8 cellular contexts compared by ENCODE assay signal in the genomic region with DNA sequence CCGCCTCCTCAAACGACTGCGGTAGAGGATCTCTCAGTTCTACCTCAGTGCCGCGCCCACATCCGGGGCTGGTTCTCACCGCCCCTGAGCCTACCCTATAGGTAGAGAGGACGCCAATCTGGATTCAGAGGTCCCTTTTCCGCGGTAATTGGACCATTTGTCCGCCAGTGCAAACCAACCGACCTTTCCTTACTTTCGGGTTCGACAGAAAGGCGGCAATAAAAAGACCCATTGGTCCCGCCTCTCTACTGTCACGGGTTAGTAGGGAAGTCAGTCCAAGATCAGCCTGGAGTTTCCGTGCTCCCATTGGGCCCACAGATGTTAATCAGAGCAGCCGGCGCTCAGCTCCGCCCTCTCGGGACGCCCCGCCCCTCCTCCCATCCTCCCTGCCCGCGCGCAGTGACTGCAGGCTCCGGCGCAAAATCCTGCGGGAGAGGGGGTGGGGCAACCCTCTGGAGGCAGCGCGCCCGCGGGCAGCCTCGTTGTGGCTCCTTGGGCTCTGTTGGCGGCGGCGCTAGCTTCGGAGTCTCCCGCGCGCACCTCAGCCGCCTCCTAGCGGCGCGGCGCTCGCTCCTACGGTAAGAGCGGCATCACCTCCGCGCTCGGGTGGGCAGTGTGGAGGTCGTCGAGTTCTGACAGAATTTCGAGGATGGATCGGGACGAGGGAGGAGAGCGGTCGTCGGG.
A peak's percentile ranks its signal among the peaks of the same experiment; 100 is the strongest.
DNase-seq lines count a peak whose midpoint lies in the region; ATAC-seq and FAIRE-seq lines count a peak whose summit lies in the region.

Gene PHTF2 (plus strand): TSS at position 380 of the 684 bp plus-strand sequence.
Gene TMEM60 (minus strand): TSS at position 41 of the 684 bp plus-strand sequence. CDS start 4,061 bp downstream, outside the sequence.

- ATAC-seq in HG03460 (IDR thresholded peaks at IDR 0.05; ENCODE audit: unreplicated experiment): peak; percentile 91

- peak; percentile 90 for FAIRE-seq in colon (lab: Jason Lieb, UNC)

- DNase-seq in GM19240 (ENCODE audit: insufficient read length, low spot score) (peak; percentile 62), NCI-H524 treated with DMSO at 0.1 percent for 48 hours (lab: John Stamatoyannopoulos, UW) (peak; percentile 98), kidney glomerular epithelial cell (lab: John Stamatoyannopoulos, UW) (peak; percentile 99)
- DNase-seq in activated CD4-positive, alpha-beta T cell treated with anti-CD3 and anti-CD28 coated beads for 4 hours: peak; percentile 88 to 90
- peak; percentile 77 to 78 for DNase-seq in stimulated activated CD4-positive, alpha-beta T cell treated with anti-CD3 and anti-CD28 coated beads, Interleukin-1b, Interleukin-23, amount 100 ng/mL, for 1 hour (ENCODE audit: low read depth in 2 of 2)

- no peaks in the 10 kb centered on the region for H3K27me3 ChIP-seq in BLaER1 treated with 17β-estradiol and CSF1 and Interleukin-3, amounts not matched to agents 10 nM and 100 nM

- peak within 1 kb of the TSS; percentile 83 to 95 (median 89) for H3K27ac ChIP-seq in BLaER1 treated with 17β-estradiol and CSF1 and Interleukin-3, amounts not matched to agents 10 nM and 100 nM

- peaks cover 35 to 76% (median 44%) of the 10 kb centered on the region in 10 experiments for H3K4me1 ChIP-seq in BLaER1 treated with 17β-estradiol and CSF1 and Interleukin-3, amounts not matched to agents 10 nM and 100 nM

- H3K36me3 ChIP-seq in BLaER1 treated with 17β-estradiol and CSF1 and Interleukin-3, amounts not matched to agents 10 nM and 100 nM: peaks cover 6 to 28% (median 18%) of the 10 kb centered on the region in 11 experiments; a peak in 18 of 22 replicates

- H3K4me2 ChIP-seq in BLaER1 treated with 17β-estradiol and CSF1 and Interleukin-3, amounts not matched to agents 10 nM and 100 nM: peak within 1 kb of the TSS; percentile 85 to 98 (median 93)

- no peaks in the 10 kb centered on the region for H3K9me3 ChIP-seq in BLaER1 treated with 17β-estradiol and CSF1 and Interleukin-3, amounts not matched to agents 10 nM and 100 nM (replicated peaks in 1 of 11)

- H4K20me1 ChIP-seq in BLaER1 treated with 17β-estradiol and CSF1 and Interleukin-3, amounts not matched to agents 10 nM and 100 nM: peaks cover 4 to 40% (median 23%) of the 10 kb centered on the region in 11 experiments; a peak in 18 of 22 replicates

- peak within 1 kb of the TSS; percentile 85 to 96 (median 93) for H3K9ac ChIP-seq in BLaER1 treated with 17β-estradiol and CSF1 and Interleukin-3, amounts not matched to agents 10 nM and 100 nM

- H3K4me3 ChIP-seq in BLaER1 treated with 17β-estradiol and CSF1 and Interleukin-3, amounts not matched to agents 10 nM and 100 nM: peak within 1 kb of the TSS; percentile 76 to 93 (median 89)

Comparison
In these comparisons a context has a peak if more than half of its experiments do, and no peak if none do; other contexts are left out.
1. Peak in every context shown above with its lines: DNase-seq, ATAC-seq, H3K4me3 ChIP-seq and H3K27ac ChIP-seq.